18 cellular contexts compared by ENCODE assay signal in the genomic region with DNA sequence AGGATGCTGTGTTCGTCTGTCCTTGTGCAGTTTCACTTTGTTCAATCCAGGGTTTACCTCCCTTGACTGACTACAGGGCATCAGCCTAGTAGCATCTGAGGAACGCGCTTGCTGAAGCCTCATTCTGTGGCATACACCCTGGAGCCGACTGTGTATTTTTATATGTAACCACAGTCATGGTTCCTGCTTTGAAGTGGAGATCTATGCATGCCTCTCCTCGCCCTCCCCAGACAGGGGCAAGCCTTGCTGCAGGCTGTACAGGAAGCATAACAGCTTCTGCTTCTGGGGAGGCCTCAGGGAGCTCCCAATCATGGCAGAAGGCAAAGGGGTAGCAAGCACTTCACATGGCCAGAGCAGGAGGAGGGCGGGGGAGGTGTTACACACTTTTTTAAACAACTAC.
A peak's percentile ranks its signal among the peaks of the same experiment; 100 is the strongest.
DNase-seq lines count a peak whose midpoint lies in the region; ATAC-seq lines count a peak whose summit lies in the region.
"Had no signal": no experiment of that assay in that cellular context is flagged by ENCODE, and none has a peak within 500 bp of the region (broad histone marks: within the 10 kb centered on the region; RNA-seq: fewer than 3 reads in every experiment).

No MANE protein-coding gene starts in this region.

- CTCF ChIA-PET in CD4-positive, alpha-beta memory T cell (lab: Charles Lee; ENCODE audit: partially characterized antibody): no interaction called here

- no peaks in the 10 kb centered on the region for H3K36me3 ChIP-seq in CD4-positive, alpha-beta memory T cell (ENCODE audit: insufficient read depth, low read length)
- H3K36me3 ChIP-seq: Peyer's patch had no signal

- H3K27ac Mint-ChIP-seq in activated T-cell treated with anti-CD3 and anti-CD28 coated beads, Interleukin-2, amount 50 U/mL, for 24 hours: peak overlapping the region; percentile 4
- H3K27ac Mint-ChIP-seq in CD4-positive, alpha-beta memory T cell: peak overlapping the region; percentile 18 to 84 (median 78)
- H3K27ac Mint-ChIP-seq in natural killer cell treated with Interleukin-12 subunit alpha and Interleukin-12 subunit beta and Interleukin-15 and Interleukin-18, amount 100 ng/mL, for 72 hours: no peak overlapping the region
- H3K27ac Mint-ChIP-seq: GM23338 had no signal

- POLR2A ChIA-PET in CD4-positive, alpha-beta memory T cell (lab: Charles Lee; ENCODE audit: partially characterized antibody): interaction anchor here (0.8 to 1.7 kb wide), 3 partner anchors 26 to 259 kb away, joined by 3 to 8 read pairs (median 3); no protein-coding TSS in a partner anchor

- intact Hi-C loops in CD4-positive, alpha-beta memory T cell (cut with micrococcal nuclease): no loop called here

- peaks cover 9% of the 10 kb centered on the region for H3K4me1 ChIP-seq in CD4-positive, alpha-beta memory T cell (ENCODE audit: insufficient read depth, low read length)
- H3K4me1 ChIP-seq: Peyer's patch had no signal

- H3K27ac ChIP-seq in CD4-positive, alpha-beta memory T cell (ENCODE audit: low read depth, low read length): no peak overlapping the region
- H3K27ac ChIP-seq in substantia nigra (ENCODE audit: low read depth, low read length, poor library complexity, severe bottlenecking): no peak overlapping the region
- H3K27ac ChIP-seq: HL-60, Peyer's patch had no signal

- no peaks in the 10 kb centered on the region for H3K9me3 ChIP-seq in CD4-positive, alpha-beta memory T cell (ENCODE audit: control insufficient read depth in 1 of 2, low read length in 2 of 2)
- H3K9me3 ChIP-seq: Peyer's patch had no signal

- no peak for DNase-seq in activated T-cell treated with anti-CD3 and anti-CD28 coated beads, Interleukin-2, amount 50 U/mL, for 24 hours
- DNase-seq in activated T-cell treated with anti-CD3 and anti-CD28 coated beads for 4 hours: no peak
- peak in 3 of 5 donors; percentile 16 to 42 (median 39) for DNase-seq in CD4-positive, alpha-beta memory T cell
- DNase-seq in SW480 (ENCODE audit: low spot score): peak; percentile 64
- DNase-seq in central memory CD4-positive, alpha-beta T cell: peak; percentile 10
- DNase-seq in putamen (ENCODE audit: low spot score): no peak
- DNase-seq in substantia nigra (lab: John Stamatoyannopoulos, UW): no peak
- DNase-seq in natural killer cell treated with Interleukin-12 subunit alpha and Interleukin-12 subunit beta and Interleukin-15 and Interleukin-18, amount 100 ng/mL, for 72 hours (ENCODE audit: low spot score): no peak
- DNase-seq: AML-193, DMS79 treated with DMSO at 0.1 percent for 48 hours, GF-D8, NCI-H1436 treated with DMSO at 0.1 percent for 48 hours, NCI-H2081, NCI-H510A treated with DMSO at 0.1 percent for 48 hours, Peyer's patch had no signal

- no peak for ATAC-seq in natural killer cell treated with Interleukin-12 subunit alpha and Interleukin-12 subunit beta and Interleukin-15 and Interleukin-18, amount 100 ng/mL, for 72 hours
- ATAC-seq: GM23338, K562 had no signal

- H3K9me3 Mint-ChIP-seq in activated T-cell treated with anti-CD3 and anti-CD28 coated beads, Interleukin-2, amount 50 U/mL, for 24 hours: peaks cover 6% of the 10 kb centered on the region
- H3K9me3 Mint-ChIP-seq in CD4-positive, alpha-beta memory T cell: peaks cover 0 to 5% (median 2%) of the 10 kb centered on the region in 8 donors
- H3K9me3 Mint-ChIP-seq in natural killer cell treated with Interleukin-12 subunit alpha and Interleukin-12 subunit beta and Interleukin-15 and Interleukin-18, amount 100 ng/mL, for 72 hours: no peaks in the 10 kb centered on the region
- H3K9me3 Mint-ChIP-seq: GM23338 had no signal

- no peaks in the 10 kb centered on the region for H3K27me3 Mint-ChIP-seq in activated T-cell treated with anti-CD3 and anti-CD28 coated beads, Interleukin-2, amount 50 U/mL, for 24 hours
- H3K27me3 Mint-ChIP-seq in CD4-positive, alpha-beta memory T cell: no peaks in the 10 kb centered on the region
- H3K27me3 Mint-ChIP-seq in natural killer cell treated with Interleukin-12 subunit alpha and Interleukin-12 subunit beta and Interleukin-15 and Interleukin-18, amount 100 ng/mL, for 72 hours: no peaks in the 10 kb centered on the region

- no peaks in the 10 kb centered on the region for H3K27me3 ChIP-seq in CD4-positive, alpha-beta memory T cell (ENCODE audit: insufficient read depth, low read length)
- H3K27me3 ChIP-seq: Peyer's patch had no signal

- no peak overlapping the region for H3K4me3 Mint-ChIP-seq in activated T-cell treated with anti-CD3 and anti-CD28 coated beads, Interleukin-2, amount 50 U/mL, for 24 hours
- peak overlapping the region in 7 of 8 donors; percentile 33 to 74 (median 69) for H3K4me3 Mint-ChIP-seq in CD4-positive, alpha-beta memory T cell
- H3K4me3 Mint-ChIP-seq in natural killer cell treated with Interleukin-12 subunit alpha and Interleukin-12 subunit beta and Interleukin-15 and Interleukin-18, amount 100 ng/mL, for 72 hours: no peak overlapping the region
- H3K4me3 Mint-ChIP-seq: GM23338 had no signal

- peaks cover 15% of the 10 kb centered on the region for H3K4me1 Mint-ChIP-seq in activated T-cell treated with anti-CD3 and anti-CD28 coated beads, Interleukin-2, amount 50 U/mL, for 24 hours (ENCODE audit: low read depth)
- peaks cover 11 to 17% (median 13%) of the 10 kb centered on the region in 4 donors for H3K4me1 Mint-ChIP-seq in CD4-positive, alpha-beta memory T cell
- H3K4me1 Mint-ChIP-seq in natural killer cell treated with Interleukin-12 subunit alpha and Interleukin-12 subunit beta and Interleukin-15 and Interleukin-18, amount 100 ng/mL, for 72 hours (ENCODE audit: low read depth in 2 of 2): peaks cover 0 to 5% of the 10 kb centered on the region in 2 donors
- H3K4me1 Mint-ChIP-seq: GM23338 had no signal

- no peak overlapping the region for H3K4me3 ChIP-seq in CD4-positive, alpha-beta memory T cell (ENCODE audit: low read length in 2 of 2)
- H3K4me3 ChIP-seq: GM23338, K562, Peyer's patch had no signal

- H3K36me3 Mint-ChIP-seq in activated T-cell treated with anti-CD3 and anti-CD28 coated beads, Interleukin-2, amount 50 U/mL, for 24 hours (ENCODE audit: low read depth): no peaks in the 10 kb centered on the region
- H3K36me3 Mint-ChIP-seq in CD4-positive, alpha-beta memory T cell: no peaks in the 10 kb centered on the region
- H3K36me3 Mint-ChIP-seq in natural killer cell treated with Interleukin-12 subunit alpha and Interleukin-12 subunit beta and Interleukin-15 and Interleukin-18, amount 100 ng/mL, for 72 hours: no peaks in the 10 kb centered on the region

Comparison
In these comparisons a context has a peak if more than half of its experiments do, and no peak if none do; other contexts are left out.
1. DNase-seq: peak in CD4-positive, alpha-beta memory T cell (3 of 5), SW480 (single experiment) and central memory CD4-positive, alpha-beta T cell (single experiment); none in activated T-cell treated with anti-CD3 and anti-CD28 coated beads, Interleukin-2, amount 50 U/mL, for 24 hours (single experiment), activated T-cell treated with anti-CD3 and anti-CD28 coated beads for 4 hours (single experiment), putamen (single experiment), substantia nigra (0 of 49) and natural killer cell treated with Interleukin-12 subunit alpha and Interleukin-12 subunit beta and Interleukin-15 and Interleukin-18, amount 100 ng/mL, for 72 hours (single experiment).
2. H3K27ac Mint-ChIP-seq: peak in activated T-cell treated with anti-CD3 and anti-CD28 coated beads, Interleukin-2, amount 50 U/mL, for 24 hours (single experiment) and CD4-positive, alpha-beta memory T cell (7 of 7); none in natural killer cell treated with Interleukin-12 subunit alpha and Interleukin-12 subunit beta and Interleukin-15 and Interleukin-18, amount 100 ng/mL, for 72 hours (0 of 2).
3. H3K4me3 Mint-ChIP-seq: peak in CD4-positive, alpha-beta memory T cell (7 of 8); none in activated T-cell treated with anti-CD3 and anti-CD28 coated beads, Interleukin-2, amount 50 U/mL, for 24 hours (single experiment) and natural killer cell treated with Interleukin-12 subunit alpha and Interleukin-12 subunit beta and Interleukin-15 and Interleukin-18, amount 100 ng/mL, for 72 hours (single experiment).